8 cellular contexts compared by ENCODE assay signal in genomic region chr2:38535745-38536506, GRCh38.
DNase-seq lines count a peak whose midpoint lies in the region; ATAC-seq and TF ChIP-seq lines count a peak whose summit lies in the region.

No MANE protein-coding gene starts in this region.

- peak; percentile 87 for TF ChIP-seq CTCF in lung (IDR thresholded peaks at IDR 0.05; ENCODE audit: control extremely low read depth, extremely low read depth)

- no peak overlapping the region for H3K27ac ChIP-seq in lung (ENCODE audit: low read depth in 1 of 2, low read length in 1 of 2)

- H3K4me1 ChIP-seq in lung (ENCODE audit: control insufficient read depth in 2 of 2, insufficient read depth in 2 of 2, low read length in 2 of 2) = no peaks in the 10 kb centered on the region

- DNase-seq in DMS153 treated with DMSO at 0.1 percent for 48 hours (lab: John Stamatoyannopoulos, UW; ENCODE audit: unreplicated experiment) (peak; percentile 39), DMS153 (lab: John Stamatoyannopoulos, UW) (no peak), NCI-H226 (peak; percentile 52), dermis microvascular lymphatic vessel endothelial cell (ENCODE audit: low read depth in 2 of 2) (peak; percentile 30 to 78), lung (ENCODE audit: low spot score) (peak; percentile 82)
- DNase-seq in activated CD4-positive, alpha-beta T cell treated with anti-CD3 and anti-CD28 coated beads, Interleukin-2, amount 50 U/mL, for 24 hours (ENCODE audit: low read depth in 1 of 2, low spot score in 1 of 2) = peak; percentile 74
- peak; percentile 35 to 83 (median 67) for DNase-seq in stimulated activated CD4-positive, alpha-beta T cell treated with anti-CD3 and anti-CD28 coated beads, TNF-alpha, amount 100 ng/mL, for 1 hour (ENCODE audit: low read depth in 3 of 3, low spot score in 1 of 3)

- WGBS in lung, 2 donors = 2 to 5% methylated on average over 53 of the region's 53 CpGs

- H3K36me3 ChIP-seq in lung (ENCODE audit: control insufficient read depth in 2 of 2, insufficient read depth in 2 of 2, low read length in 2 of 2) = no peaks in the 10 kb centered on the region

- peak overlapping the region; percentile 32 for H3K4me3 ChIP-seq in lung

- no peaks in the 10 kb centered on the region for H3K27me3 ChIP-seq in lung (ENCODE audit: control insufficient read depth, insufficient read depth)

- peak; percentile 62 for ATAC-seq in HG02885 (IDR thresholded peaks at IDR 0.05; ENCODE audit: poor library complexity, unreplicated experiment)
- ATAC-seq in lung (ENCODE audit: insufficient read depth, low FRiP score) = peak; percentile 96

- no peaks in the 10 kb centered on the region for H3K9me3 ChIP-seq in lung (ENCODE audit: control insufficient read depth in 2 of 2, insufficient read depth in 1 of 2, low read length in 1 of 2)
